26 cellular contexts compared by ENCODE assay signal in the genomic region with DNA sequence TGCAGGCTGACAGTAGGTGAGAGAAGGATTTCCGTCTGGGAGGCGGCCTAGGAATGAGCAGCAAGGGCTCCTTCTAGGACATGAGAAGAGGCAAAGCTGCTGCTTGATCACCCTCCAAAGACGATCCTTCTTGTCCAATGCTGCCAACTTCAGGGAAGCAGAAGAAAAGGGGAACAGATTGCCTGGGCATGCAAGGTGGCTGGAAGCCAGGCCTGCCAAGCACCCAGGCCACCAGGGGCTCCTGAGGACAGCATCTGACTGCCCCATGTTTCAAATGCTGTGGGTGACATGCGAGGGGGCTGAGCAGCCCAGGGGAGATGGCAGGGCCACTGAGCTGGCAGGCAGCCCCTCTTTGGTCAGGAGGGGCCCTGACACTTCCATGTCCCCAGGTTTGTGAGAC. TPM values are rescaled to one million over a fixed set of nuclear protein-coding genes. Genes with fewer than 3 reads are reported as not detected.
"Had no signal": no experiment of that assay in that cellular context is flagged by ENCODE, and none has a peak within 500 bp of the region (broad histone marks: within the 10 kb centered on the region; RNA-seq: fewer than 3 reads in every experiment).

No MANE protein-coding gene starts in this region.

- H3K9me3 Mint-ChIP-seq: activated B cell treated with CpG ODN at 0.5 μM for 24 hours; activated CD4-positive, alpha-beta memory T cell treated with anti-CD3 and anti-CD28 coated beads for 36 hours; activated naive CD8-positive, alpha-beta T cell treated with anti-CD3 and anti-CD28 coated beads, Interleukin-2, amount 10 ng/mL, durations not matched to agents 7 days and 5 days; activated T-helper 17 cell treated with anti-CD3 and anti-CD28 coated beads, Interleukin-2, amount 50 U/mL, for 72 hours; memory B cell; neural crest cell; T-cell had no signal

- H3K27me3 ChIP-seq: body of pancreas, uterus had no signal

- H3K4me1 Mint-ChIP-seq: activated B cell treated with CpG ODN at 0.5 μM for 24 hours; activated CD8-positive, alpha-beta memory T cell treated with anti-CD3 and anti-CD28 coated beads, Interleukin-2, amount 10 ng/mL, durations not matched to agents 7 days and 5 days; activated naive CD8-positive, alpha-beta T cell treated with anti-CD3 and anti-CD28 coated beads, Interleukin-2, amount 10 ng/mL, durations not matched to agents 7 days and 5 days; activated T-helper 17 cell treated with anti-CD3 and anti-CD28 coated beads, Interleukin-2, amount 50 U/mL, for 72 hours; memory B cell; naive B cell; T-cell had no signal

- H3K27ac ChIP-seq: body of pancreas, esophagus muscularis mucosa, tibial nerve, uterus had no signal

- H3K36me3 Mint-ChIP-seq: activated CD4-positive, alpha-beta memory T cell treated with anti-CD3 and anti-CD28 coated beads for 36 hours; activated CD8-positive, alpha-beta memory T cell treated with anti-CD3 and anti-CD28 coated beads, Interleukin-2, amount 10 ng/mL, durations not matched to agents 7 days and 5 days; activated naive CD8-positive, alpha-beta T cell treated with anti-CD3 and anti-CD28 coated beads, Interleukin-2, amount 10 ng/mL, durations not matched to agents 7 days and 5 days; memory B cell; naive B cell; T-cell had no signal

- DNase-seq: activated B cell treated with CpG ODN at 0.5 μM for 24 hours; activated CD4-positive, alpha-beta memory T cell treated with anti-CD3 and anti-CD28 coated beads for 36 hours; activated CD4-positive, alpha-beta T cell treated with anti-CD3 and anti-CD28 coated beads for 4 hours; activated CD8-positive, alpha-beta memory T cell treated with anti-CD3 and anti-CD28 coated beads, Interleukin-2, amount 10 ng/mL, durations not matched to agents 7 days and 5 days; activated naive CD4-positive, alpha-beta T cell; activated naive CD8-positive, alpha-beta T cell treated with anti-CD3 and anti-CD28 coated beads, Interleukin-2, amount 10 ng/mL, durations not matched to agents 7 days and 5 days; amygdala; body of pancreas; central memory CD4-positive, alpha-beta T cell; effector CD8-positive, alpha-beta T cell; islet precursor cell; naive B cell; SK-N-SH; stimulated activated CD4-positive, alpha-beta T cell treated with anti-CD3 and anti-CD28 coated beads, Interleukin-12 subunit alpha, Interleukin-12 subunit beta, amount 100 ng/mL, for 4 hours; stimulated activated CD4-positive, alpha-beta T cell treated with anti-CD3 and anti-CD28 coated beads, Interleukin-1b, Interleukin-23, amount 100 ng/mL, for 48 hours; stimulated activated CD8-positive, alpha-beta memory T cell treated with anti-CD3 and anti-CD28 coated beads, Interleukin-4, amount 100 ng/mL, for 48 hours; stimulated activated naive CD4-positive, alpha-beta T cell; T-cell; uterus had no signal

- H3K9me3 ChIP-seq: body of pancreas, esophagus muscularis mucosa, SK-N-SH, tibial nerve, uterus had no signal

- H3K27ac Mint-ChIP-seq: activated B cell treated with CpG ODN at 0.5 μM for 24 hours; activated CD4-positive, alpha-beta memory T cell treated with anti-CD3 and anti-CD28 coated beads for 36 hours; activated CD8-positive, alpha-beta memory T cell treated with anti-CD3 and anti-CD28 coated beads, Interleukin-2, amount 10 ng/mL, durations not matched to agents 7 days and 5 days; activated naive CD8-positive, alpha-beta T cell treated with anti-CD3 and anti-CD28 coated beads, Interleukin-2, amount 10 ng/mL, durations not matched to agents 7 days and 5 days; activated T-helper 17 cell treated with anti-CD3 and anti-CD28 coated beads, Interleukin-2, amount 50 U/mL, for 72 hours; memory B cell; naive B cell; T-cell had no signal

- H3K4me3 ChIP-seq: body of pancreas, esophagus muscularis mucosa, tibial nerve, uterus had no signal

- H3K4me1 ChIP-seq: body of pancreas, uterus had no signal

- ATAC-seq: activated CD8-positive, alpha-beta memory T cell treated with anti-CD3 and anti-CD28 coated beads, Interleukin-2, amount 10 ng/mL, durations not matched to agents 7 days and 5 days; activated T-helper 17 cell treated with anti-CD3 and anti-CD28 coated beads, Interleukin-2, amount 50 U/mL, for 72 hours; body of pancreas; left lobe of liver; T-cell had no signal

- H3K4me3 Mint-ChIP-seq: activated B cell treated with CpG ODN at 0.5 μM for 24 hours; activated CD4-positive, alpha-beta memory T cell treated with anti-CD3 and anti-CD28 coated beads for 36 hours; activated CD8-positive, alpha-beta memory T cell treated with anti-CD3 and anti-CD28 coated beads, Interleukin-2, amount 10 ng/mL, durations not matched to agents 7 days and 5 days; activated naive CD8-positive, alpha-beta T cell treated with anti-CD3 and anti-CD28 coated beads, Interleukin-2, amount 10 ng/mL, durations not matched to agents 7 days and 5 days; activated T-helper 17 cell treated with anti-CD3 and anti-CD28 coated beads, Interleukin-2, amount 50 U/mL, for 72 hours; memory B cell; neural crest cell; T-cell had no signal

RNA-seq across cellular contexts. Expression of gene GRIP2, which starts 3.3 kb away (rescaled TPM):
- total RNA-seq: activated B cell treated with CpG ODN at 0.5 μM for 24 hours; activated CD4-positive, alpha-beta memory T cell treated with anti-CD3 and anti-CD28 coated beads for 36 hours; activated CD8-positive, alpha-beta memory T cell treated with anti-CD3 and anti-CD28 coated beads, Interleukin-2, amount 10 ng/mL, durations not matched to agents 7 days and 5 days; activated naive CD8-positive, alpha-beta T cell treated with anti-CD3 and anti-CD28 coated beads, Interleukin-2, amount 10 ng/mL, durations not matched to agents 7 days and 5 days; mononuclear cell had no signal
